In genomic region chr13:88450515-88450914, GRCh38 we compare ENCODE assay signal across 24 cellular contexts.
"Had no signal": no experiment of that assay in that cellular context is flagged by ENCODE, and none has a peak within 500 bp of the region (broad histone marks: within the 10 kb centered on the region; RNA-seq: fewer than 3 reads in every experiment).

No MANE protein-coding gene starts in this region.

- H3K4me1 ChIP-seq: colonic mucosa, esophagus muscularis mucosa, esophagus squamous epithelium, foreskin keratinocyte, gastrocnemius medialis, gastroesophageal sphincter, heart right ventricle had no signal

- H2AFZ ChIP-seq: hepatocyte had no signal

- H3K27ac ChIP-seq: colonic mucosa, coronary artery, dorsolateral prefrontal cortex, epithelial cell of prostate, esophagus muscularis mucosa, esophagus squamous epithelium, foreskin keratinocyte, gastrocnemius medialis, gastroesophageal sphincter, heart right ventricle, hepatocyte had no signal

- H3K79me2 ChIP-seq: hepatocyte had no signal

- H3K4me3 ChIP-seq: colonic mucosa, coronary artery, dorsolateral prefrontal cortex, esophagus muscularis mucosa, esophagus squamous epithelium, gastrocnemius medialis, gastroesophageal sphincter, heart right ventricle, hepatocyte had no signal

- DNase-seq: colonic mucosa; cortex of kidney; dermis blood vessel endothelial cell; dorsolateral prefrontal cortex; effector CD4-positive, alpha-beta T cell; effector CD8-positive, alpha-beta T cell; effector memory CD4-positive, alpha-beta T cell; effector memory CD8-positive, alpha-beta T cell; endodermal cell; erythroblast; esophagus squamous epithelium; foreskin fibroblast; foreskin keratinocyte; foreskin melanocyte; gastrocnemius medialis; glutamatergic neuron; head of caudate nucleus; heart right ventricle had no signal

- H3K36me3 ChIP-seq: colonic mucosa, esophagus muscularis mucosa, esophagus squamous epithelium, gastrocnemius medialis, gastroesophageal sphincter, heart right ventricle had no signal

- ATAC-seq: effector memory CD8-positive, alpha-beta T cell; esophagus mucosa; foreskin keratinocyte; gastrocnemius medialis; gastroesophageal sphincter; heart right ventricle had no signal

- H3K9me3 ChIP-seq: colonic mucosa, gastrocnemius medialis, gastroesophageal sphincter had no signal

- H3K27me3 ChIP-seq: colonic mucosa, dorsolateral prefrontal cortex, esophagus muscularis mucosa, esophagus squamous epithelium, foreskin keratinocyte, gastrocnemius medialis, gastroesophageal sphincter, heart right ventricle, hepatocyte had no signal

- H3K4me2 ChIP-seq: hepatocyte had no signal
